Comparison of ENCODE assay signal across 7 cellular contexts in genomic region chr19:19113040-19113541, GRCh38. TPM values are rescaled to one million over a fixed set of nuclear protein-coding genes. Genes with fewer than 3 reads are reported as not detected.
DNase-seq lines count a peak whose midpoint lies in the region; TF ChIP-seq lines count a peak whose summit lies in the region.

No MANE protein-coding gene starts in this region.

- no peak overlapping the region for H3K4me3 Mint-ChIP-seq in brain

- no peaks in the 10 kb centered on the region for H3K27me3 Mint-ChIP-seq in brain

- H3K4me1 Mint-ChIP-seq in brain = peaks cover 29% of the 10 kb centered on the region

- no peaks in the 10 kb centered on the region for H3F3A ChIP-seq in GM23248 (ENCODE audit: insufficient read depth)

- H2AFZ ChIP-seq in GM23248 = no peak overlapping the region

- H3K9me3 ChIP-seq in GM23248 (ENCODE audit: low read depth) = no peaks in the 10 kb centered on the region
- no peaks in the 10 kb centered on the region for H3K9me3 ChIP-seq in tibial artery

- H3K9me2 ChIP-seq in GM23248 (ENCODE audit: insufficient read depth) = no peaks in the 10 kb centered on the region

- in situ Hi-C loops in GM23248 (cut with MboI) = no loop called here

- H3K27ac ChIP-seq in GM23248 = no peak overlapping the region
- no peak overlapping the region for H3K27ac ChIP-seq in tibial artery

- intact Hi-C loops in tibial artery (cut with DNase I; ENCODE audit: low total_unique reads) = no loop called here

- H3K4me3 ChIP-seq in GM23248 = no peak overlapping the region
- H3K4me3 ChIP-seq in tibial artery = no peak overlapping the region

- no peaks in the 10 kb centered on the region for H3K79me2 ChIP-seq in GM23248 (ENCODE audit: insufficient read depth)

- H3K27me3 ChIP-seq in GM23248 (replicated peaks; ENCODE audit: insufficient read depth) (no peaks in the 10 kb centered on the region), tibial artery (no peaks in the 10 kb centered on the region)

- no peak overlapping the region for H3K9ac ChIP-seq in GM23248

- peak overlapping the region in 3 of 5 experiments; percentile 25 to 88 (median 60) for H3K27ac Mint-ChIP-seq in brain

- 30 to 41% methylated on average over 4 of the region's 4 CpGs for WGBS in GM23248 (ENCODE audit: low coverage in 1 of 2, low lambda C conversion rate in 2 of 2, missing lambda C conversion rate in 2 of 2), 2 experiments

- H4K20me1 ChIP-seq in GM23248 (ENCODE audit: insufficient read depth) = no peaks in the 10 kb centered on the region

- H3K36me3 ChIP-seq in GM23248 (ENCODE audit: low read depth) (no peaks in the 10 kb centered on the region), tibial artery (peaks cover 0 to 6% (median 0%) of the 10 kb centered on the region in 3 donors)

- H3K36me3 Mint-ChIP-seq in brain = peaks cover 4% of the 10 kb centered on the region

- peaks cover 0 to 2% (median 0%) of the 10 kb centered on the region in 5 experiments for H3K9me3 Mint-ChIP-seq in brain

- no peak overlapping the region for H3K4me2 ChIP-seq in GM23248 (ENCODE audit: unreplicated experiment)

- DNase-seq in GM23248 (peak; percentile 64), NCI-H524 treated with DMSO at 0.1 percent for 48 hours (lab: John Stamatoyannopoulos, UW) (peak; percentile 81), renal cortical epithelial cell (ENCODE audit: low read depth) (peak; percentile 26), tibial artery (no peak), H4 (ENCODE audit: low spot score) (no peak)
- no peak for DNase-seq in stimulated activated CD4-positive, alpha-beta T cell treated with anti-CD3 and anti-CD28 coated beads, Interleukin-1b, Interleukin-23, amount 100 ng/mL, for 48 hours

- H3K4me1 ChIP-seq in GM23248 (ENCODE audit: insufficient read depth) (no peaks in the 10 kb centered on the region; the same call in 1 of the 2 replicates), tibial artery (peaks cover 0 to 18% (median 8%) of the 10 kb centered on the region in 4 donors)

- no peak for TF ChIP-seq CTCF in brain (conservative IDR thresholded peaks at IDR 0.05)
- TF ChIP-seq CTCF in tibial artery (IDR thresholded peaks at IDR 0.05) = no peak

RNA-seq across cellular contexts. Expression of gene TMEM161A, which starts 25.2 kb away (rescaled TPM):
- total RNA-seq in GM23248 (2014; rRNA removed; shearing (Covaris generic)) = 33.7 and 36.8 TPM in 2 replicates
- polyA plus RNA-seq in GM23248 (2016; fragmentation: Nextera tagmentation; extraction: Ambion mirVana) (29.1 and 32.5 TPM in 2 replicates), brain (ENCODE audit: insufficient read depth, low read depth, low replicate concordance) (23.3 TPM)
- total RNA-seq in renal cortical epithelial cell = 14.1 and 25.3 TPM in 2 replicates
- 21.8 and 26.2 TPM in 2 replicates for total RNA-seq in H4 (2014; rRNA removed; shearing (Covaris generic))

RNA-seq across cellular contexts. Expression of gene SLC25A42, which starts 49.3 kb away (rescaled TPM):
- total RNA-seq in GM23248 (2014; rRNA removed; shearing (Covaris generic)) = 6.9 and 7.3 TPM in 2 replicates
- 4.8 and 5.9 TPM in 2 replicates for polyA plus RNA-seq in GM23248 (2016; fragmentation: Nextera tagmentation; extraction: Ambion mirVana)
- 9.5 TPM for polyA plus RNA-seq in brain (ENCODE audit: insufficient read depth, low read depth, low replicate concordance)
- 1.2 and 4.5 TPM in 2 replicates for total RNA-seq in renal cortical epithelial cell
- 4.2 and 6.3 TPM in 2 replicates for total RNA-seq in H4 (2014; rRNA removed; shearing (Covaris generic))

RNA-seq across cellular contexts. Expression of gene MEF2B, which starts 57.0 kb away (rescaled TPM):
- 0.22 and 0.38 TPM in 2 replicates for total RNA-seq in GM23248 (2014; rRNA removed; shearing (Covaris generic))
- 0.20 and 0.33 TPM in 2 replicates for polyA plus RNA-seq in GM23248 (2016; fragmentation: Nextera tagmentation; extraction: Ambion mirVana)
- polyA plus RNA-seq in brain (ENCODE audit: insufficient read depth, low read depth, low replicate concordance) = 22.1 TPM
- total RNA-seq in renal cortical epithelial cell = 0.20 TPM in 1 of 2 replicates, not detected in the other
- total RNA-seq in H4 (2014; rRNA removed; shearing (Covaris generic)) = 0.27 TPM in 1 of 2 replicates, not detected in the other

Comparison
In these comparisons a context has a peak if more than half of its experiments do, and no peak if none do; other contexts are left out.
1. DNase-seq: peak in GM23248 (single experiment), NCI-H524 treated with DMSO at 0.1 percent for 48 hours (single experiment) and renal cortical epithelial cell (single experiment); none in tibial artery (0 of 2), stimulated activated CD4-positive, alpha-beta T cell treated with anti-CD3 and anti-CD28 coated beads, Interleukin-1b, Interleukin-23, amount 100 ng/mL, for 48 hours (single experiment) and H4 (single experiment).